In genomic region chr7:32947420-32947983, GRCh38 we compare ENCODE assay signal across 22 cellular contexts. TPM values are rescaled to one million over a fixed set of nuclear protein-coding genes. Genes with fewer than 3 reads are reported as not detected.
DNase-seq lines count a peak whose midpoint lies in the region; ATAC-seq, FAIRE-seq and TF ChIP-seq lines count a peak whose summit lies in the region.
"Had no signal": no experiment of that assay in that cellular context is flagged by ENCODE, and none has a peak within 500 bp of the region (broad histone marks: within the 10 kb centered on the region; RNA-seq: fewer than 3 reads in every experiment).

No MANE protein-coding gene starts in this region.

- H2AFZ ChIP-seq in HepG2 (ENCODE audit: low read length) (no peak overlapping the region), K562 (ENCODE audit: low read depth, low read length) (no peak overlapping the region)

- H3K9ac ChIP-seq in HepG2 (ENCODE audit: insufficient read depth, low read depth, low read length) (no peak overlapping the region), K562 (ENCODE audit: insufficient read depth in 1 of 2, low read depth in 2 of 2, low read length in 2 of 2) (no peak overlapping the region)
- H3K9ac ChIP-seq: BLaER1 had no signal

- CTCF ChIA-PET in HepG2 (lab: Yijun Ruan, JAX; ENCODE audit: low intra/inter-chr PET ratio, low total read pairs) (no interaction called here), K562 (lab: Yijun Ruan, JAX; ENCODE audit: low intra/inter-chr PET ratio) (no interaction called here)

- TF ChIP-seq RAD21 in HepG2 (CRISPR knock-in tag; IDR thresholded peaks at IDR 0.05) (no peak), K562 (CRISPR knock-in tag; conservative IDR thresholded peaks at IDR 0.05 in 1 of 2, IDR thresholded peaks at IDR 0.05 in 1 of 2) (no peak)

- POLR2A ChIA-PET in HepG2 (lab: Yijun Ruan, JAX) (interaction anchor here (1.6 kb wide), 1 partner anchor 10 kb away, joined by 4 read pairs; the partner anchor contains the start of gene FKBP9), K562 (lab: Yijun Ruan, JAX) (interaction anchor here (0.9 kb wide), 1 partner anchor 9 kb away, joined by 3 read pairs; no protein-coding TSS in a partner anchor)

- H3K27me3 ChIP-seq in HepG2 (ENCODE audit: control insufficient read depth in 1 of 2, insufficient read depth in 2 of 2, low read length in 2 of 2): peaks cover 0 to 2% of the 10 kb centered on the region in 2 experiments; a peak in 1 of 5 replicates
- H3K27me3 ChIP-seq in right lobe of liver: no peaks in the 10 kb centered on the region
- no peaks in the 10 kb centered on the region for H3K27me3 ChIP-seq in K562 (ENCODE audit: control insufficient read depth in 2 of 2, insufficient read depth in 2 of 2, low read length in 2 of 2)
- H3K27me3 ChIP-seq: BE2C had no signal

- intact Hi-C loops in HepG2 (cut with micrococcal nuclease; ENCODE audit: unreplicated experiment): no loop called here
- intact Hi-C loops in right lobe of liver (cut with DNase I): no loop called here
- intact Hi-C loops in K562 (cut with micrococcal nuclease): no loop called here

- ATAC-seq in HepG2: no peak
- no peak for ATAC-seq in right lobe of liver
- no peak for ATAC-seq in K562
- no peak for ATAC-seq in HG03045 (IDR thresholded peaks at IDR 0.05; ENCODE audit: unreplicated experiment)
- ATAC-seq: GM12878 had no signal

- DNase-seq in HepG2 (ENCODE audit: low spot score) (no peak), right lobe of liver (no peak), K562 (ENCODE audit: extremely low read depth in 1 of 4, low spot score in 3 of 4) (no peak), NCI-H1417 (lab: John Stamatoyannopoulos, UW) (no peak)
- DNase-seq: ACHN; BE2C; C1 segment of cervical spinal cord; CD4-positive, alpha-beta memory T cell; CD4-positive, CD25-positive, alpha-beta regulatory T cell; CD8-positive, alpha-beta memory T cell; COR-L47; DMS 273 treated with DMSO at 0.1 percent for 48 hours; DMS153; DMS79; EL; GDM1 had no signal

- in situ Hi-C loops in HepG2 (cut with HindIII; ENCODE audit: extremely low pct_ligation_motif_present, low pct_unique_long_range_greater_than_20kb): no loop called here
- in situ Hi-C loops in K562 (cut with MboI): no loop called here

- no peaks in the 10 kb centered on the region for H3K9me1 ChIP-seq in K562 (ENCODE audit: control insufficient read depth, insufficient read depth, low read length)

- no peak overlapping the region for H3K27ac ChIP-seq in HepG2 (ENCODE audit: extremely low read length, insufficient read depth, low read length)
- H3K27ac ChIP-seq in right lobe of liver: no peak overlapping the region
- H3K27ac ChIP-seq in K562 (ENCODE audit: extremely low read depth, low read depth, low read length): no peak overlapping the region
- H3K27ac ChIP-seq: 22Rv1, BLaER1 had no signal

- no peak for TF ChIP-seq POLR2A in HepG2 (IDR thresholded peaks at IDR 0.05; ENCODE audit: insufficient read depth in 1 of 2, low read depth in 2 of 2, low read length in 2 of 2)
- TF ChIP-seq POLR2A in right lobe of liver (IDR thresholded peaks at IDR 0.05): no peak
- no peak for TF ChIP-seq POLR2A in K562 (conservative IDR thresholded peaks at IDR 0.05)

- TF ChIP-seq CTCF in HepG2 (CRISPR knock-in tag; IDR thresholded peaks at IDR 0.05) (no peak), right lobe of liver (IDR thresholded peaks at IDR 0.05) (no peak), K562 (IDR thresholded peaks at IDR 0.05 in 2 of 3, conservative IDR thresholded peaks at IDR 0.05 in 1 of 3; ENCODE audit: insufficient read depth in 2 of 3, low read depth in 1 of 3, low read length in 3 of 3) (no peak)

- TF ChIP-seq EP300 in HepG2 (IDR thresholded peaks at IDR 0.05; ENCODE audit: low read depth in 2 of 2, low read length in 2 of 2) (no peak), HepG2 (CRISPR knock-in tag; IDR thresholded peaks at IDR 0.05; ENCODE audit: borderline replicate concordance) (no peak), K562 (IDR thresholded peaks at IDR 0.05; ENCODE audit: low read length) (no peak)

- peaks cover 5% of the 10 kb centered on the region for H3K9me3 ChIP-seq in HepG2 (ENCODE audit: low read length)
- H3K9me3 ChIP-seq in right lobe of liver: peaks cover 0 to 4% (median 0%) of the 10 kb centered on the region in 4 donors
- H3K9me3 ChIP-seq in K562 (replicated peaks; ENCODE audit: control insufficient read depth, insufficient read depth, low read depth, low read length): peaks cover 15% of the 10 kb centered on the region
- H3K9me3 ChIP-seq: BE2C had no signal

- no peaks in the 10 kb centered on the region for H3K79me2 ChIP-seq in HepG2 (ENCODE audit: insufficient read depth, low read length)
- peaks cover 2% of the 10 kb centered on the region; the same call in 1 of the 3 replicates for H3K79me2 ChIP-seq in K562 (ENCODE audit: control insufficient read depth, insufficient read depth, low read length)

- no peak overlapping the region for H3K4me3 ChIP-seq in HepG2 (replicated peaks in 1 of 3; ENCODE audit: insufficient read depth in 1 of 3, low read depth in 2 of 3, low read length in 3 of 3)
- H3K4me3 ChIP-seq in right lobe of liver: no peak overlapping the region
- no peak overlapping the region for H3K4me3 ChIP-seq in K562
- H3K4me3 ChIP-seq: BLaER1, GM12878 had no signal

- no TSS peak for BruUV-seq in HepG2 (replicated peaks; lab: Mats Ljungman, UMichigan)
- BruUV-seq in K562 (replicated peaks; lab: Mats Ljungman, UMichigan): no TSS peak

- WGBS in HepG2 (ENCODE audit: low lambda C conversion rate): 11% methylated on average over 3 of the region's 3 CpGs
- WGBS in right lobe of liver (ENCODE audit: insufficient coverage, low coverage, low lambda C conversion rate, missing lambda C conversion rate): 81% methylated on average over 3 of the region's 3 CpGs
- WGBS in K562 (ENCODE audit: insufficient coverage, low coverage, missing lambda C conversion rate): 12% methylated on average over 3 of the region's 3 CpGs

- H3K4me2 ChIP-seq in HepG2 (ENCODE audit: low read depth, low read length): no peak overlapping the region
- H3K4me2 ChIP-seq in K562 (ENCODE audit: insufficient read depth, low read length): no peak overlapping the region
- H3K4me2 ChIP-seq: BLaER1 had no signal

- peaks cover 33% of the 10 kb centered on the region for H3K4me1 ChIP-seq in HepG2 (ENCODE audit: insufficient read depth, low read length)
- no peaks in the 10 kb centered on the region for H3K4me1 ChIP-seq in right lobe of liver
- peaks cover 0 to 8% of the 10 kb centered on the region in 2 experiments; a peak in 2 of 5 replicates for H3K4me1 ChIP-seq in K562 (replicated peaks in 1 of 2; ENCODE audit: control insufficient read depth in 2 of 2, insufficient read depth in 2 of 2, low read length in 2 of 2)
- H3K4me1 ChIP-seq: BE2C, BLaER1 had no signal

- H3K36me3 ChIP-seq in HepG2 (replicated peaks in 1 of 2; ENCODE audit: control insufficient read depth in 1 of 2, insufficient read depth in 2 of 2, low read length in 2 of 2) (no peaks in the 10 kb centered on the region), right lobe of liver (no peaks in the 10 kb centered on the region), K562 (ENCODE audit: control insufficient read depth, insufficient read depth, low read length) (no peaks in the 10 kb centered on the region)
- H3K36me3 ChIP-seq: BE2C had no signal

- no peak for FAIRE-seq in HepG2 (lab: Jason Lieb, UNC)
- FAIRE-seq in K562 (lab: Jason Lieb, UNC): no peak
- FAIRE-seq: GM12878, GM12892, GM18507 had no signal

- H4K20me1 ChIP-seq in HepG2 (ENCODE audit: insufficient read depth, low read length) (no peaks in the 10 kb centered on the region), K562 (replicated peaks; ENCODE audit: control insufficient read depth, insufficient read depth, low read length) (no peaks in the 10 kb centered on the region)
- H4K20me1 ChIP-seq: BLaER1 had no signal

RNA-seq across cellular contexts. Expression of gene FKBP9, which starts 9.7 kb away (rescaled TPM):
- total RNA-seq in HepG2 (2016; rRNA removed; fragmentation: Illumina TruSeq; extraction: Trizol): 24.5 and 41.5 TPM in 2 replicates
- 10.6 and 11.3 TPM in 2 replicates for total RNA-seq in HepG2 (2016; cell fraction: cytosol; rRNA removed; fragmentation: Illumina TruSeq; extraction: Trizol; ENCODE audit: low read depth)
- 18.6 and 40.4 TPM in 2 replicates for total RNA-seq in HepG2 (2016; cell fraction: insoluble cytoplasmic fraction; rRNA removed; fragmentation: Illumina TruSeq; extraction: Trizol)
- total RNA-seq in HepG2 (2016; cell fraction: membrane; rRNA removed; fragmentation: Illumina TruSeq; extraction: Trizol): 23.9 and 24.7 TPM in 2 replicates
- total RNA-seq in HepG2 (2016; cell fraction: nucleus; rRNA removed; fragmentation: Illumina TruSeq; extraction: Trizol): 34.4 and 46.6 TPM in 2 replicates
- polyA plus RNA-seq in HepG2 (2011; rRNA removed): 30.9 and 34.0 TPM in 2 replicates
- 34.8 and 39.4 TPM in 2 replicates for polyA plus RNA-seq in HepG2 (2011; cell fraction: cytosol; rRNA removed)
- polyA plus RNA-seq in HepG2 (2011; cell fraction: nucleus; rRNA removed): 28.4 and 28.9 TPM in 2 replicates
- 47.8 and 53.2 TPM in 2 replicates for polyA plus RNA-seq in HepG2 (2012)
- polyA plus RNA-seq in HepG2 (2016; cell fraction: cytosol; fragmentation: Illumina TruSeq; extraction: Trizol; ENCODE audit: low read depth): 7.1 and 8.1 TPM in 2 replicates
- polyA plus RNA-seq in HepG2 (2016; cell fraction: insoluble cytoplasmic fraction; fragmentation: Illumina TruSeq; extraction: Trizol; ENCODE audit: low read depth): 20.8 and 23.9 TPM in 2 replicates
- polyA plus RNA-seq in HepG2 (2016; cell fraction: membrane; fragmentation: Illumina TruSeq; extraction: Trizol; ENCODE audit: low read depth): 17.5 and 18.0 TPM in 2 replicates
- polyA plus RNA-seq in HepG2 (2016; cell fraction: nucleus; fragmentation: Illumina TruSeq; extraction: Trizol; ENCODE audit: insufficient read depth, low read depth): 44.2 and 50.8 TPM in 2 replicates
- polyA minus RNA-seq in HepG2 (2011; rRNA and poly(A)+ RNA removed; ENCODE audit: low replicate concordance): 45.2 and 45.6 TPM in 2 replicates
- polyA minus RNA-seq in HepG2 (2011; cell fraction: cytosol; rRNA and poly(A)+ RNA removed): 50.7 and 53.4 TPM in 2 replicates
- 30.8 and 31.8 TPM in 2 replicates for polyA minus RNA-seq in HepG2 (2011; cell fraction: nucleus; rRNA and poly(A)+ RNA removed)
- 10 to 100 TPM; 22.2 to 54.6 (median 37.6) TPM for total RNA-seq in right lobe of liver
- total RNA-seq in K562 (2011; cell fraction: chromatin; rRNA removed; ENCODE audit: low replicate concordance): 60.0 and 63.9 TPM in 2 replicates
- total RNA-seq in K562 (2011; cell fraction: nucleolus; rRNA removed): 53.8 and 63.0 TPM in 2 replicates
- 56.3 and 59.8 TPM in 2 replicates for total RNA-seq in K562 (2011; cell fraction: nucleoplasm; rRNA removed)
- 14.4 and 18.6 TPM in 2 replicates for total RNA-seq in K562 (2014; rRNA removed)
- total RNA-seq in K562 (2014; rRNA removed; fragmentation: Illumina TruSeq; extraction: Trizol): 18.8 and 19.2 TPM in 2 replicates
- total RNA-seq in K562 (2015; rRNA removed; fragmentation: Illumina TruSeq; extraction: Trizol): 17.0 and 17.8 TPM in 2 replicates
- 23.7 and 27.2 TPM in 2 replicates for total RNA-seq in K562 (2021)
- polyA plus RNA-seq in K562 (2011; rRNA removed): 15.9 and 18.6 TPM in 2 replicates
- polyA plus RNA-seq in K562 (2011; cell fraction: cytosol; rRNA removed): 16.3 and 28.5 TPM in 2 replicates
- 17.6 and 26.7 TPM in 2 replicates for polyA plus RNA-seq in K562 (2011; cell fraction: nucleus; rRNA removed)
- polyA plus RNA-seq in K562 (2012): 24.7 and 37.0 TPM in 2 replicates
- polyA plus RNA-seq in K562 (2014; fragmentation: Illumina TruSeq; extraction: Trizol): 15.8 and 16.7 TPM in 2 replicates
- polyA plus RNA-seq in K562 (2014; fragmentation: Nextera tagmentation; extraction: Ambion mirVana): 1 to 10 TPM; 5.9 to 8.1 TPM
- 10.9 and 12.2 TPM in 2 replicates for polyA plus RNA-seq in K562 (2014; rRNA removed)
- polyA minus RNA-seq in K562 (2011; rRNA and poly(A)+ RNA removed): 55.7 and 77.7 TPM in 2 replicates
- 11.5 and 28.3 TPM in 2 replicates for polyA minus RNA-seq in K562 (2011; cell fraction: cytosol; rRNA and poly(A)+ RNA removed)
- 9.7 and 17.9 TPM in 2 replicates for polyA minus RNA-seq in K562 (2011; cell fraction: nucleus; rRNA and poly(A)+ RNA removed)
- total RNA-seq: CD4-positive, CD25-positive, alpha-beta regulatory T cell had no signal
- polyA plus RNA-seq: CD8-positive, alpha-beta memory T cell had no signal

RNA-seq across cellular contexts. Expression of gene KBTBD2, which starts 55.9 kb away (rescaled TPM):
- 25.2 and 33.6 TPM in 2 replicates for total RNA-seq in HepG2 (2016; rRNA removed; fragmentation: Illumina TruSeq; extraction: Trizol)
- 7.9 and 13.5 TPM in 2 replicates for total RNA-seq in HepG2 (2016; cell fraction: cytosol; rRNA removed; fragmentation: Illumina TruSeq; extraction: Trizol; ENCODE audit: low read depth)
- total RNA-seq in HepG2 (2016; cell fraction: insoluble cytoplasmic fraction; rRNA removed; fragmentation: Illumina TruSeq; extraction: Trizol): 25.6 and 31.4 TPM in 2 replicates
- 18.4 and 19.0 TPM in 2 replicates for total RNA-seq in HepG2 (2016; cell fraction: membrane; rRNA removed; fragmentation: Illumina TruSeq; extraction: Trizol)
- 25.8 and 27.2 TPM in 2 replicates for total RNA-seq in HepG2 (2016; cell fraction: nucleus; rRNA removed; fragmentation: Illumina TruSeq; extraction: Trizol)
- 20.1 and 24.0 TPM in 2 replicates for polyA plus RNA-seq in HepG2 (2011; rRNA removed)
- 10.9 and 15.6 TPM in 2 replicates for polyA plus RNA-seq in HepG2 (2011; cell fraction: cytosol; rRNA removed)
- 19.7 and 19.8 TPM in 2 replicates for polyA plus RNA-seq in HepG2 (2011; cell fraction: nucleus; rRNA removed)
- polyA plus RNA-seq in HepG2 (2012): 28.6 and 34.5 TPM in 2 replicates
- 4.4 and 4.5 TPM in 2 replicates for polyA plus RNA-seq in HepG2 (2016; cell fraction: cytosol; fragmentation: Illumina TruSeq; extraction: Trizol; ENCODE audit: low read depth)
- polyA plus RNA-seq in HepG2 (2016; cell fraction: insoluble cytoplasmic fraction; fragmentation: Illumina TruSeq; extraction: Trizol; ENCODE audit: low read depth): 19.2 and 21.5 TPM in 2 replicates
- 8.7 and 9.9 TPM in 2 replicates for polyA plus RNA-seq in HepG2 (2016; cell fraction: membrane; fragmentation: Illumina TruSeq; extraction: Trizol; ENCODE audit: low read depth)
- 29.1 and 29.9 TPM in 2 replicates for polyA plus RNA-seq in HepG2 (2016; cell fraction: nucleus; fragmentation: Illumina TruSeq; extraction: Trizol; ENCODE audit: insufficient read depth, low read depth)
- polyA minus RNA-seq in HepG2 (2011; rRNA and poly(A)+ RNA removed; ENCODE audit: low replicate concordance): 16.4 and 17.8 TPM in 2 replicates
- polyA minus RNA-seq in HepG2 (2011; cell fraction: cytosol; rRNA and poly(A)+ RNA removed): 30.3 and 34.7 TPM in 2 replicates
- 64.3 and 71.3 TPM in 2 replicates for polyA minus RNA-seq in HepG2 (2011; cell fraction: nucleus; rRNA and poly(A)+ RNA removed)
- total RNA-seq in right lobe of liver: 10 to 100 TPM in 4 of 6 experiments, 1 to 10 TPM in 2; 7.0 to 14.5 (median 10.5) TPM
- total RNA-seq in K562 (2011; cell fraction: chromatin; rRNA removed; ENCODE audit: low replicate concordance): 104 and 163 TPM in 2 replicates
- 38.5 and 42.6 TPM in 2 replicates for total RNA-seq in K562 (2011; cell fraction: nucleolus; rRNA removed)
- total RNA-seq in K562 (2011; cell fraction: nucleoplasm; rRNA removed): 74.4 and 118 TPM in 2 replicates
- total RNA-seq in K562 (2014; rRNA removed): 27.3 and 27.8 TPM in 2 replicates
- total RNA-seq in K562 (2014; rRNA removed; fragmentation: Illumina TruSeq; extraction: Trizol): 40.3 and 50.3 TPM in 2 replicates
- 33.8 and 35.8 TPM in 2 replicates for total RNA-seq in K562 (2015; rRNA removed; fragmentation: Illumina TruSeq; extraction: Trizol)
- 27.0 and 31.4 TPM in 2 replicates for total RNA-seq in K562 (2021)
- polyA plus RNA-seq in K562 (2011; rRNA removed): 49.8 and 62.2 TPM in 2 replicates
- 14.2 and 26.7 TPM in 2 replicates for polyA plus RNA-seq in K562 (2011; cell fraction: cytosol; rRNA removed)
- 21.8 and 25.6 TPM in 2 replicates for polyA plus RNA-seq in K562 (2011; cell fraction: nucleus; rRNA removed)
- polyA plus RNA-seq in K562 (2012): 22.4 and 24.3 TPM in 2 replicates
- polyA plus RNA-seq in K562 (2014; fragmentation: Illumina TruSeq; extraction: Trizol): 29.1 and 35.2 TPM in 2 replicates
- 10 to 100 TPM; 22.8 to 22.9 TPM for polyA plus RNA-seq in K562 (2014; fragmentation: Nextera tagmentation; extraction: Ambion mirVana)
- 27.4 and 30.8 TPM in 2 replicates for polyA plus RNA-seq in K562 (2014; rRNA removed)
- 104 and 106 TPM in 2 replicates for polyA minus RNA-seq in K562 (2011; rRNA and poly(A)+ RNA removed)
- 20.4 and 34.2 TPM in 2 replicates for polyA minus RNA-seq in K562 (2011; cell fraction: cytosol; rRNA and poly(A)+ RNA removed)
- 25.0 and 32.5 TPM in 2 replicates for polyA minus RNA-seq in K562 (2011; cell fraction: nucleus; rRNA and poly(A)+ RNA removed)

Comparison
In these comparisons a context has a peak if more than half of its experiments do, and no peak if none do; other contexts are left out.
1. Of the 241 proteins assayed by ChIP-seq in both HepG2 and K562: peak only in HepG2: MAFK; only in K562: MAFG; in both: MAFF; in neither: 238.